9 cellular contexts compared by ENCODE assay signal in the genomic region with DNA sequence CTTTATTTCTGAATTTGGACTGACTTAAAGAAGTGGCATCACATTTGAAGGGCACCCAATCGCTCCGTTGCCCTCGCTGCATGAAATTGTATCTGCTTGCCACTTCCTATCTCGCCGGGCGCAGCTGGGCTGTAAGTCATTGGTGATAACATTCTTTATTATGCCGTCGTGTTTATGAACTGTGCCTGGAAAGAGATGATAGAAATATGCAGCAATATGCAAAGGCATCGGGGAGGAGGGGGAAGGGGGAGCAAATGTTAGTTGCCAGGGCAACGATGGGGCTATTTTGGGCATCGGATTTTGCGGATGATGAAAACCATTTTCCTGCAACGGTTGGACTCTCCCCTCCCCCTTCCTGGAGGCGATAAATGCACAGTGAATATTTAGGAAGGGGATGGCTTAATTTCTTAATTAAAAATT.
DNase-seq lines count a peak whose midpoint lies in the region; ATAC-seq, FAIRE-seq and TF ChIP-seq lines count a peak whose summit lies in the region.
"Had no signal": no experiment of that assay in that cellular context is flagged by ENCODE, and none has a peak within 500 bp of the region (broad histone marks: within the 10 kb centered on the region; RNA-seq: fewer than 3 reads in every experiment).

No MANE protein-coding gene starts in this region.

- TF ChIP-seq CTCF in astrocyte (IDR thresholded peaks at IDR 0.05; ENCODE audit: insufficient read depth, low read depth, low read length) (no peak), lower lobe of right lung (IDR thresholded peaks at IDR 0.05) (no peak)

- no peak for ATAC-seq in lower lobe of right lung
- ATAC-seq in aorta (ENCODE audit: low FRiP score), result peak; percentile 59
- no peak for ATAC-seq in HG03520 (IDR thresholded peaks at IDR 0.05; ENCODE audit: unreplicated experiment)
- no peak for ATAC-seq in GM21825 (IDR thresholded peaks at IDR 0.05; ENCODE audit: unreplicated experiment)

- intact Hi-C loops in lower lobe of right lung (cut with DNase I) (no loop called here), aorta (cut with DNase I) (no loop called here)

- peaks cover 12% of the 10 kb centered on the region for H3K9me3 Mint-ChIP-seq in astrocyte (ENCODE audit: unreplicated experiment)

- no peaks in the 10 kb centered on the region for H3K36me3 Mint-ChIP-seq in astrocyte (ENCODE audit: low read depth, unreplicated experiment)

- H3K27ac ChIP-seq in astrocyte (ENCODE audit: low read depth, low read length) (no peak overlapping the region), lower lobe of right lung (no peak overlapping the region), aorta (ENCODE audit: low read depth in 1 of 2, low read length in 2 of 2) (no peak overlapping the region)

- H3K36me3 ChIP-seq in astrocyte (ENCODE audit: insufficient read depth, low read length) (no peaks in the 10 kb centered on the region), lower lobe of right lung (no peaks in the 10 kb centered on the region), aorta (ENCODE audit: control insufficient read depth in 1 of 2, insufficient read depth in 2 of 2, low read length in 1 of 2) (no peaks in the 10 kb centered on the region)

- no peaks in the 10 kb centered on the region for H4K20me1 ChIP-seq in astrocyte (ENCODE audit: insufficient read depth, low read length)

- H3K27me3 Mint-ChIP-seq in astrocyte (ENCODE audit: low read depth, unreplicated experiment), result peaks cover 60% of the 10 kb centered on the region

- H3K9ac ChIP-seq in astrocyte (ENCODE audit: low read length), result no peak overlapping the region

- DNase-seq in activated naive CD4-positive, alpha-beta T cell treated with Interleukin-2 at 50 U/mL for 16 hours, result peak; percentile 4
- no peak for DNase-seq in activated naive CD4-positive, alpha-beta T cell treated with anti-CD3 and anti-CD28 coated beads, Interleukin-2, amount 50 U/mL, for 16 hours
- peak; percentile 11 for DNase-seq in astrocyte (ENCODE audit: low read depth)
- DNase-seq in lower lobe of right lung, result peak; percentile 48
- DNase-seq in aorta, result peak; percentile 62 to 77
- no peak for DNase-seq in GM19240 (ENCODE audit: insufficient read length, low spot score)

- WGBS in aorta, 2 donors, result 0 to 1% methylated on average over 14 of the region's 14 CpGs

- no peaks in the 10 kb centered on the region for H3K9me3 ChIP-seq in astrocyte (ENCODE audit: insufficient read depth, low read depth, low read length)
- H3K9me3 ChIP-seq in lower lobe of right lung, result no peaks in the 10 kb centered on the region
- no peaks in the 10 kb centered on the region for H3K9me3 ChIP-seq in aorta (ENCODE audit: control insufficient read depth, low read length)

- H3K4me3 Mint-ChIP-seq in astrocyte (ENCODE audit: unreplicated experiment), result no peak overlapping the region

- H3K4me2 ChIP-seq in astrocyte (ENCODE audit: low read length), result peak overlapping the region; percentile 79

- no peak overlapping the region for H3K4me3 ChIP-seq in astrocyte (ENCODE audit: insufficient read depth, low read depth, low read length)
- peak overlapping the region; percentile 17 for H3K4me3 ChIP-seq in lower lobe of right lung
- H3K4me3 ChIP-seq in aorta (ENCODE audit: low read length in 2 of 2), result peak overlapping the region; percentile 35 to 49

- H3K27me3 ChIP-seq in astrocyte (ENCODE audit: insufficient read depth, low read length) (peaks cover 42% of the 10 kb centered on the region), lower lobe of right lung (ENCODE audit: low read depth) (peaks cover 41% of the 10 kb centered on the region), aorta (ENCODE audit: control insufficient read depth in 1 of 2, insufficient read depth in 2 of 2, low read length in 1 of 2) (no peaks in the 10 kb centered on the region)

- no peak overlapping the region for H3K27ac Mint-ChIP-seq in astrocyte (ENCODE audit: unreplicated experiment)

- no peaks in the 10 kb centered on the region for H3K4me1 Mint-ChIP-seq in astrocyte (ENCODE audit: low read depth, unreplicated experiment)

- H3K79me2 ChIP-seq in astrocyte (ENCODE audit: insufficient read depth, low read length), result no peaks in the 10 kb centered on the region

- H3K4me1 ChIP-seq in astrocyte (ENCODE audit: insufficient read depth, low read length) (peaks cover 8% of the 10 kb centered on the region), lower lobe of right lung (peaks cover 15% of the 10 kb centered on the region), aorta (ENCODE audit: control insufficient read depth in 1 of 2, insufficient read depth in 2 of 2, low read length in 2 of 2) (no peaks in the 10 kb centered on the region)

- FAIRE-seq in astrocyte (lab: Jason Lieb, UNC), result no peak
- FAIRE-seq: endometrium had no signal

- peak overlapping the region; percentile 53 for H2AFZ ChIP-seq in astrocyte (ENCODE audit: low read depth, low read length)

Comparison
In these comparisons a context has a peak if more than half of its experiments do, and no peak if none do; other contexts are left out.
1. DNase-seq: peak in activated naive CD4-positive, alpha-beta T cell treated with Interleukin-2 at 50 U/mL for 16 hours (single experiment), astrocyte (single experiment), lower lobe of right lung (single experiment) and aorta (2 of 2); none in activated naive CD4-positive, alpha-beta T cell treated with anti-CD3 and anti-CD28 coated beads, Interleukin-2, amount 50 U/mL, for 16 hours (single experiment) and GM19240 (single experiment).